ENCODE assay signal across 35 cellular contexts in genomic region chr5:153791339-153791738, GRCh38.
"Had no signal": no experiment of that assay in that cellular context is flagged by ENCODE, and none has a peak within 500 bp of the region (broad histone marks: within the 10 kb centered on the region; RNA-seq: fewer than 3 reads in every experiment).

No MANE protein-coding gene starts in this region.

- H3K4me3 ChIP-seq: MG63 had no signal

- DNase-seq: Karpas-422, Kasumi-1, MG63, MM.1S, MV-4-11, NCI-H1048, NCI-H1092, NCI-H1092 treated with DMSO at 0.1 percent for 48 hours, NCI-H1105, NCI-H1105 treated with DMSO at 0.1 percent for 48 hours, NCI-H1417, NCI-H1417 treated with DMSO at 0.1 percent for 48 hours, NCI-H1436, NCI-H1436 treated with DMSO at 0.1 percent for 48 hours, NCI-H146, NCI-H1694, NCI-H1694 treated with DMSO at 0.1 percent for 48 hours, NCI-H187, NCI-H187 treated with DMSO at 0.1 percent for 48 hours, NCI-H1930, NCI-H2029, NCI-H2029 treated with DMSO at 0.1 percent for 48 hours, NCI-H2081, NCI-H2081 treated with DMSO at 0.1 percent for 48 hours, NCI-H2107, NCI-H2171 treated with DMSO at 0.1 percent for 48 hours, NCI-H2227 treated with DMSO at 0.1 percent for 48 hours, NCI-H226, NCI-H345, NCI-H446, NCI-H446 treated with DMSO at 0.1 percent for 48 hours, NCI-H510A, NCI-H510A treated with DMSO at 0.1 percent for 48 hours, NCI-H524, NCI-H524 treated with DMSO at 0.1 percent for 48 hours had no signal

- H3K9me3 ChIP-seq: MG63 had no signal

- H3K27me3 ChIP-seq: MG63 had no signal

- H3K36me3 ChIP-seq: MG63 had no signal
